1 cellular context compared by ENCODE assay signal in the genomic region with DNA sequence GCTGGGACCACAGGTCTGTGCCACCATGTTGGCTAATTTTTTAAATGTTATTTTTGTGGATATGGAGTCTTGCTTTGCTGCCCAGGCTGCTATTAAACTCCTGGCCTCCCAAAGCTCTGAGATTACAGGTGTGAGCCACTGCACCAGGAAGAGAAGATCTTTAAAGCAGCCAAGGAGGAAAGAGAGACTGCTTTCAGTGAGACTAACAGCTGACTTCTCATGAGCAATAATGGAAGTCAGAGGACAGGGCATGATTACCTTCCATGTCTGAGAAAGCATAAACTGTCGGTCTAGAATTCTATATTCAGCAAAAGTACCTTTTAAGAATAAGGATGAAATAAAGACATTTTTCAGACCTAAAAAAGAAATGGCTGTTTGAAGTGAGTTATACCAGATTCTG.
TF ChIP-seq lines count a peak whose summit lies in the region.

No MANE protein-coding gene starts in this region.

TF ChIP-seq in HepG2, 621 proteins besides CTCF, POLR2A, EP300 and RAD21:
- TF ChIP-seq, protein P1, sequence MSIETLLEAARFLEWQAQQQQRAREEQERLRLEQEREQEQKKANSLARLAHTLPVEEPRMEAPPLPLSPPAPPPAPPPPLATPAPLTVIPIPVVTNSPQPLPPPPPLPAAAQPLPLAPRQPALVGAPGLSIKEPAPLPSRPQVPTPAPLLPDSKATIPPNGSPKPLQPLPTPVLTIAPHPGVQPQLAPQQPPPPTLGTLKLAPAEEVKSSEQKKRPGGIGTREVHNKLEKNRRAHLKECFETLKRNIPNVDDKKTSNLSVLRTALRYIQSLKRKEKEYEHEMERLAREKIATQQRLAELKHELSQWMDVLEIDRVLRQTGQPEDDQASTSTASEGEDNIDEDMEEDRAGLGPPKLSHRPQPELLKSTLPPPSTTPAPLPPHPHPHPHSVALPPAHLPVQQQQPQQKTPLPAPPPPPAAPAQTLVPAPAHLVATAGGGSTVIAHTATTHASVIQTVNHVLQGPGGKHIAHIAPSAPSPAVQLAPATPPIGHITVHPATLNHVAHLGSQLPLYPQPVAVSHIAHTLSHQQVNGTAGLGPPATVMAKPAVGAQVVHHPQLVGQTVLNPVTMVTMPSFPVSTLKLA (IDR thresholded peaks at IDR 0.05): no peak
- peak; percentile 91 for TF ChIP-seq ZNF317 (CRISPR knock-in tag; IDR thresholded peaks at IDR 0.05)
